28 cellular contexts compared by ENCODE assay signal in the genomic region with DNA sequence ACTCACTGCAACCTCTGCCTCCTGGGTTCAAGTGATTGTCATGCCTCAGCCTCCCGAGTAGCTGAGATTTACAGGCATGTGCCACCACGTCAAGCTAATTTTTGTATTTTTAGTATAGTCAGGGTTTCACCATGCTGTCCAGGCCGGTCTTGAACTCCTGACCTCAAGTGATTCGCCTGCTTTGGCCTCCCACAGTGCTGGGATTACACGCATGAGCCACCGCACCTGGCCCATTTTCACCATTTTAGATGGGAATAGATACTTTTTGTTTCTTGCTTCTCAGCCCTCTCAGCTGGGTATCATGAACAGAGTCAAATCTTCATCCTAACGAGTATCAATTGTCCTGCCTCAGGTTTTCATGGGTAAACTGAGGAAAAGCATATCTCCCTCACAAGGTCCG.
"Had no signal": no experiment of that assay in that cellular context is flagged by ENCODE, and none has a peak within 500 bp of the region (broad histone marks: within the 10 kb centered on the region; RNA-seq: fewer than 3 reads in every experiment).

No MANE protein-coding gene starts in this region.

- H3K4me3 ChIP-seq: coronary artery, heart left ventricle had no signal

- DNase-seq: activated CD4-positive, alpha-beta memory T cell treated with anti-CD3 and anti-CD28 coated beads for 36 hours; activated CD4-positive, alpha-beta T cell treated with anti-CD3 and anti-CD28 coated beads for 36 hours; activated CD4-positive, alpha-beta T cell treated with anti-CD3 and anti-CD28 coated beads, Interleukin-2, amount 10 ng/mL, durations not matched to agents 24 days and 14 days; activated CD4-positive, CD25-positive, alpha-beta regulatory T cell; activated CD4-positive, CD25-positive, alpha-beta regulatory T cell treated with anti-CD3 and anti-CD28 coated beads, Interleukin-2, amount 50 U/mL, for 72 hours; activated CD8-positive, alpha-beta memory T cell treated with anti-CD3 and anti-CD28 coated beads, Interleukin-2, amount 10 ng/mL, durations not matched to agents 7 days and 5 days; activated CD8-positive, alpha-beta memory T cell treated with anti-CD3 and anti-CD28 coated beads, Interleukin-2, amount 50 U/mL, for 4 hours; activated CD8-positive, alpha-beta T cell treated with anti-CD3 and anti-CD28 coated beads, Interleukin-2, amount 10 ng/mL, durations not matched to agents 7 days and 5 days; activated gamma-delta T cell treated with Interleukin-2 at 50 U/mL for 16 hours; activated naive CD4-positive, alpha-beta T cell treated with anti-CD3 and anti-CD28 coated beads, Interleukin-2, amount 50 U/mL, for 16 hours; activated naive CD4-positive, alpha-beta T cell treated with Interleukin-2 at 50 U/mL for 16 hours; activated T-cell treated with anti-CD3 and anti-CD28 coated beads, Interleukin-2, amount 50 U/mL, for 1 hour; activated T-cell treated with anti-CD3 and anti-CD28 coated beads, Interleukin-2, amount 50 U/mL, for 48 hours; amniotic stem cell; anterior cingulate cortex; brain microvascular endothelial cell; effector memory CD4-positive, alpha-beta T cell; endodermal cell; foreskin fibroblast; glutamatergic neuron; heart left ventricle; hypothalamus; T-helper 2 cell had no signal

- H3K27ac ChIP-seq: brain microvascular endothelial cell, coronary artery, heart left ventricle had no signal

- H3K36me3 ChIP-seq: brain microvascular endothelial cell, heart left ventricle had no signal

- FAIRE-seq: astrocyte, bronchial epithelial cell, frontal cortex had no signal

- ATAC-seq: activated CD4-positive, alpha-beta T cell treated with anti-CD3 and anti-CD28 coated beads for 36 hours; activated CD8-positive, alpha-beta memory T cell treated with anti-CD3 and anti-CD28 coated beads, Interleukin-2, amount 10 ng/mL, durations not matched to agents 7 days and 5 days; activated CD8-positive, alpha-beta T cell treated with anti-CD3 and anti-CD28 coated beads, Interleukin-2, amount 10 ng/mL, durations not matched to agents 7 days and 5 days; esophagus mucosa; heart left ventricle had no signal

- H3K27me3 ChIP-seq: brain microvascular endothelial cell had no signal

- H3K9me3 ChIP-seq: heart left ventricle had no signal
